Comparison of ENCODE assay signal across 17 cellular contexts in the genomic region with DNA sequence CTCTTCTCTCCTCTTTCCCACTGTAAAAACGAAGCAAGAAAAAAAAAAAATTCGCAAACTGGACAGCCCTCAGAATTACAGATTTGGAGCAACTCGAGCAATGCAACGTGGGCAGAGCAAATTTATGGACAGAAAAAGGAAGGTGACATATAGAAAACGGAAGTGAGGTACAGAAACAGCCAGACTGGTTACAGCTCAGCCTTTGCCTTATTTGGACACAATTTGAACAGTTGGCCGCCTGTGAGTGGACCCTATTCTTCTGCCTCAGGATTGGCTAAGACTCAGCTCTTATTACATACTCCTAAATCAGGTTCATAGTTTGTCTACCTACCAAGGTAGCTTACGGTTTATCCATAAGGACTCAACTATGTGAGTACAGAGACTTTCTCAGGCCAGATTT.
"Had no signal": no experiment of that assay in that cellular context is flagged by ENCODE, and none has a peak within 500 bp of the region (broad histone marks: within the 10 kb centered on the region; RNA-seq: fewer than 3 reads in every experiment).

No MANE protein-coding gene starts in this region.

- H3K27ac ChIP-seq: brain microvascular endothelial cell, upper lobe of left lung had no signal

- DNase-seq: activated CD4-positive, CD25-positive, alpha-beta regulatory T cell; activated effector memory CD4-positive, alpha-beta T cell treated with Interleukin-2 at 50 U/mL for 16 hours; activated T-cell treated with anti-CD3 and anti-CD28 coated beads, Interleukin-2, amount 50 U/mL, for 1 hour; amygdala; brain microvascular endothelial cell; cerebellar nuclear complex; glutamatergic neuron; left cardiac atrium; mammary epithelial cell; stimulated activated CD4-positive, alpha-beta T cell treated with anti-CD3 and anti-CD28 coated beads, Interleukin-2, amount 100 ng/mL, for 48 hours; stimulated activated naive CD8-positive, alpha-beta T cell treated with anti-CD3 and anti-CD28 coated beads, Interleukin-15, Interleukin-2, amounts not matched to agents 100 U/mL and 50 U/mL, for 24 hours; T-helper 17 cell; upper lobe of left lung had no signal

- FAIRE-seq: TTC549 had no signal

- H3K9me3 ChIP-seq: upper lobe of left lung had no signal

- ATAC-seq: activated naive CD4-positive, alpha-beta T cell treated with anti-CD3 and anti-CD28 coated beads, Interleukin-2, amount 50 U/mL, for 72 hours; esophagus mucosa; left cardiac atrium; natural killer cell treated with Interleukin-12 subunit alpha and Interleukin-12 subunit beta and Interleukin-15 and Interleukin-18, amount 100 ng/mL, for 72 hours; stimulated activated naive CD8-positive, alpha-beta T cell treated with anti-CD3 and anti-CD28 coated beads, Interleukin-15, Interleukin-2, amounts not matched to agents 100 U/mL and 50 U/mL, for 24 hours; T-helper 17 cell had no signal

- H3K4me3 ChIP-seq: upper lobe of left lung had no signal

- H3K36me3 ChIP-seq: brain microvascular endothelial cell, upper lobe of left lung had no signal

- H3K27me3 ChIP-seq: brain microvascular endothelial cell, upper lobe of left lung had no signal
